In genomic region chr4:156635046-156635445, GRCh38 we compare ENCODE assay signal across 30 cellular contexts.
"Had no signal": no experiment of that assay in that cellular context is flagged by ENCODE, and none has a peak within 500 bp of the region (broad histone marks: within the 10 kb centered on the region; RNA-seq: fewer than 3 reads in every experiment).

No MANE protein-coding gene starts in this region.

- H3K27ac ChIP-seq: body of pancreas, cardiac muscle cell, coronary artery, dorsolateral prefrontal cortex, upper lobe of left lung, vagina had no signal

- H3K4me3 ChIP-seq: body of pancreas, cardiac muscle cell, coronary artery, dorsolateral prefrontal cortex, mucosa of descending colon, upper lobe of left lung, vagina had no signal

- H3K27me3 ChIP-seq: body of pancreas, cardiac muscle cell, dorsolateral prefrontal cortex, upper lobe of left lung, vagina had no signal

- H3K9me3 ChIP-seq: body of pancreas, mucosa of descending colon, upper lobe of left lung, vagina had no signal

- H3K36me3 ChIP-seq: cardiac muscle cell, upper lobe of left lung, vagina had no signal

- FAIRE-seq: endothelial cell of umbilical vein, kidney had no signal

- DNase-seq: activated CD4-positive, alpha-beta T cell treated with anti-CD3 and anti-CD28 coated beads for 1 hour; activated CD4-positive, alpha-beta T cell treated with anti-CD3 and anti-CD28 coated beads, Interleukin-2, amount 10 ng/mL, durations not matched to agents 7 days and 5 days; activated CD8-positive, alpha-beta T cell treated with anti-CD3 and anti-CD28 coated beads for 36 hours; activated naive CD8-positive, alpha-beta T cell treated with anti-CD3 and anti-CD28 coated beads, Interleukin-2, amount 50 U/mL, for 24 hours; activated T-cell treated with anti-CD3 and anti-CD28 coated beads, Interleukin-2, amount 50 U/mL, for 4 hours; amygdala; body of pancreas; cerebellar nuclear complex; dorsolateral prefrontal cortex; effector memory CD8-positive, alpha-beta T cell; foreskin fibroblast; head of caudate nucleus; hippocampal formation; immature natural killer cell; kidney; left colon; mucosa of descending colon; posterior cingulate gyrus; right cardiac atrium; stimulated activated CD4-positive, alpha-beta T cell treated with anti-CD3 and anti-CD28 coated beads, Interleukin-2, amount 100 ng/mL, for 48 hours; substantia nigra; T-helper 2 cell; upper lobe of left lung had no signal

- H3K4me1 ChIP-seq: body of pancreas, upper lobe of left lung, vagina had no signal

- ATAC-seq: activated CD8-positive, alpha-beta T cell treated with anti-CD3 and anti-CD28 coated beads for 36 hours; activated naive CD8-positive, alpha-beta T cell treated with anti-CD3 and anti-CD28 coated beads, Interleukin-2, amount 50 U/mL, for 24 hours; activated T-cell treated with anti-CD3 and anti-CD28 coated beads, Interleukin-2, amount 50 U/mL, for 4 hours; activated T-helper 17 cell treated with anti-CD3 and anti-CD28 coated beads, Interleukin-2, amount 50 U/mL, for 72 hours; body of pancreas; effector memory CD8-positive, alpha-beta T cell; left colon; mucosa of descending colon; natural killer cell treated with Interleukin-12 subunit alpha and Interleukin-12 subunit beta and Interleukin-15 and Interleukin-18, amount 100 ng/mL, for 72 hours; right cardiac atrium; WTC11 had no signal
